30 cellular contexts compared by ENCODE assay signal in genomic region chr15:38814891-38815290, GRCh38.
"Had no signal": no experiment of that assay in that cellular context is flagged by ENCODE, and none has a peak within 500 bp of the region (broad histone marks: within the 10 kb centered on the region; RNA-seq: fewer than 3 reads in every experiment).

No MANE protein-coding gene starts in this region.

- H3K36me3 ChIP-seq: adrenal gland, esophagus muscularis mucosa, gastrocnemius medialis, heart left ventricle had no signal

- H3K4me1 ChIP-seq: adrenal gland, gastrocnemius medialis had no signal

- H3K4me3 ChIP-seq: adrenal gland, body of pancreas, esophagus muscularis mucosa, gastrocnemius medialis, heart left ventricle had no signal

- ATAC-seq: activated CD4-positive, alpha-beta T cell treated with anti-CD3 and anti-CD28 coated beads for 36 hours; activated CD8-positive, alpha-beta memory T cell treated with anti-CD3 and anti-CD28 coated beads, Interleukin-2, amount 10 ng/mL, durations not matched to agents 7 days and 5 days; activated CD8-positive, alpha-beta T cell treated with anti-CD3 and anti-CD28 coated beads, Interleukin-2, amount 10 ng/mL, durations not matched to agents 7 days and 5 days; activated naive CD8-positive, alpha-beta T cell treated with anti-CD3 and anti-CD28 coated beads, Interleukin-2, amount 50 U/mL, for 24 hours; body of pancreas; effector memory CD8-positive, alpha-beta T cell; gastrocnemius medialis; heart left ventricle; T-helper 17 cell had no signal

- H3K9me3 ChIP-seq: adrenal gland, body of pancreas, esophagus muscularis mucosa, gastrocnemius medialis, heart left ventricle had no signal

- H3K27ac ChIP-seq: adrenal gland, body of pancreas, esophagus muscularis mucosa, gastrocnemius medialis, heart left ventricle had no signal

- DNase-seq: activated CD4-positive, alpha-beta memory T cell treated with anti-CD3 and anti-CD28 coated beads for 36 hours; activated CD4-positive, alpha-beta T cell treated with anti-CD3 and anti-CD28 coated beads for 36 hours; activated CD4-positive, alpha-beta T cell treated with anti-CD3 and anti-CD28 coated beads, Interleukin-2, amount 10 ng/mL, durations not matched to agents 24 days and 14 days; activated CD4-positive, CD25-positive, alpha-beta regulatory T cell; activated CD4-positive, CD25-positive, alpha-beta regulatory T cell treated with anti-CD3 and anti-CD28 coated beads, Interleukin-2, amount 50 U/mL, for 72 hours; activated CD8-positive, alpha-beta memory T cell treated with anti-CD3 and anti-CD28 coated beads, Interleukin-2, amount 10 ng/mL, durations not matched to agents 7 days and 5 days; activated CD8-positive, alpha-beta memory T cell treated with anti-CD3 and anti-CD28 coated beads, Interleukin-2, amount 50 U/mL, for 4 hours; activated CD8-positive, alpha-beta T cell treated with anti-CD3 and anti-CD28 coated beads, Interleukin-2, amount 10 ng/mL, durations not matched to agents 7 days and 5 days; activated effector memory CD4-positive, alpha-beta T cell treated with anti-CD3 and anti-CD28 coated beads, Interleukin-2, amount 50 U/mL, for 16 hours; activated naive CD4-positive, alpha-beta T cell treated with anti-CD3 and anti-CD28 coated beads for 36 hours; activated naive CD8-positive, alpha-beta T cell treated with anti-CD3 and anti-CD28 coated beads for 36 hours; activated naive CD8-positive, alpha-beta T cell treated with anti-CD3 and anti-CD28 coated beads, Interleukin-2, amount 50 U/mL, for 24 hours; activated T-cell treated with anti-CD3 and anti-CD28 coated beads, Interleukin-2, amount 50 U/mL, for 1 hour; activated T-cell treated with anti-CD3 and anti-CD28 coated beads, Interleukin-2, amount 50 U/mL, for 48 hours; adrenal gland; amygdala; aorta; body of pancreas; caudate nucleus; cortex of kidney; dermis blood vessel endothelial cell; effector CD4-positive, alpha-beta T cell; effector memory CD8-positive, alpha-beta T cell; erythroblast; foreskin fibroblast; gastrocnemius medialis; glutamatergic neuron; heart left ventricle; T-helper 17 cell had no signal

- H3K27me3 ChIP-seq: adrenal gland, body of pancreas, esophagus muscularis mucosa, gastrocnemius medialis, heart left ventricle had no signal
